ENCODE assay signal across 8 cellular contexts in the genomic region with DNA sequence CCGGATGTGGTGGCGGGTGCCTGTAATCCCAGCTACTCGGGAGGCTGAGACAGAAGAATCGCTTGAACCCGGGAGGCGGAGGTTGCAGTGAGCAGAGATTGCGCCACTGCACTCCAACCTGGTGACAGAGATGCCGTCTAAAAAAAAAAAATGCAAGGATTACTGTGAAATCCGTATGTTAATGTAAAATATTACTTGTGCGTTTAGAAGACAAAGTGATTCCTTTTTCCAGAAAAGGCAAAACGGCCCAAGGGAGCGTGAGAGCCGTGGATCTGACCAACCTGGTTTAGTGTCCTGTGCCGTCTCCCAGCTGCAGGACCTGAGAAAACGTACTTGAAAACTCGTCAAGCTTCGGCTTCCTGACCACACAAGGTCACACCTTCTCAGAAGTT. TPM values are rescaled to one million over a fixed set of nuclear protein-coding genes. Genes with fewer than 3 reads are reported as not detected.
DNase-seq lines count a peak whose midpoint lies in the region; ATAC-seq and TF ChIP-seq lines count a peak whose summit lies in the region.

No MANE protein-coding gene starts in this region.

- H3K36me3 ChIP-seq in H7 (replicated peaks; ENCODE audit: control insufficient read depth, insufficient read depth, low read length), result no peaks in the 10 kb centered on the region; the same call in 1 of the 2 replicates

- no peaks in the 10 kb centered on the region for H3K27me3 ChIP-seq in H7 (ENCODE audit: control insufficient read depth, insufficient read depth, low read length)

- TF ChIP-seq CTCF in WI38 (IDR thresholded peaks at IDR 0.05; ENCODE audit: low read depth, low read length) (no peak), foreskin fibroblast (IDR thresholded peaks at IDR 0.05; ENCODE audit: low read depth, low read length) (no peak)

- no peak for ATAC-seq in HG03439 (IDR thresholded peaks at IDR 0.05; ENCODE audit: unreplicated experiment)
- ATAC-seq in GM18873 (IDR thresholded peaks at IDR 0.05; ENCODE audit: low FRiP score, unreplicated experiment), result no peak

- H3K4me3 ChIP-seq in H7 (ENCODE audit: insufficient read depth, low read depth, low read length) (peak overlapping the region; percentile 83), WI38 (ENCODE audit: low read depth, low read length) (peak overlapping the region; percentile 67), foreskin fibroblast (ENCODE audit: low read depth in 1 of 2, low read length in 2 of 2) (peak overlapping the region; percentile 74 to 82), skeletal muscle cell (ENCODE audit: low read depth, low read length) (peak overlapping the region; percentile 69)

- no peak for DNase-seq in H7
- no peak for DNase-seq in foreskin fibroblast
- no peak for DNase-seq in skeletal muscle cell (ENCODE audit: low read depth)
- no peak for DNase-seq in COLO829 (ENCODE audit: low spot score)
- DNase-seq in NCI-H345 treated with DMSO at 0.1 percent for 48 hours (lab: John Stamatoyannopoulos, UW; ENCODE audit: unreplicated experiment), result no peak

RNA-seq across cellular contexts. Expression of a gene that starts 0.9 kb away (rescaled TPM):
- total RNA-seq in H7 (2014; rRNA removed; shearing (Covaris generic)), result 127 and 142 TPM in 2 replicates

RNA-seq across cellular contexts. Expression of a gene that starts 37.0 kb away (rescaled TPM):
- total RNA-seq in H7 (2014; rRNA removed; shearing (Covaris generic)), result 2.2 and 2.3 TPM in 2 replicates
